ENCODE assay signal across 8 cellular contexts in the genomic region with DNA sequence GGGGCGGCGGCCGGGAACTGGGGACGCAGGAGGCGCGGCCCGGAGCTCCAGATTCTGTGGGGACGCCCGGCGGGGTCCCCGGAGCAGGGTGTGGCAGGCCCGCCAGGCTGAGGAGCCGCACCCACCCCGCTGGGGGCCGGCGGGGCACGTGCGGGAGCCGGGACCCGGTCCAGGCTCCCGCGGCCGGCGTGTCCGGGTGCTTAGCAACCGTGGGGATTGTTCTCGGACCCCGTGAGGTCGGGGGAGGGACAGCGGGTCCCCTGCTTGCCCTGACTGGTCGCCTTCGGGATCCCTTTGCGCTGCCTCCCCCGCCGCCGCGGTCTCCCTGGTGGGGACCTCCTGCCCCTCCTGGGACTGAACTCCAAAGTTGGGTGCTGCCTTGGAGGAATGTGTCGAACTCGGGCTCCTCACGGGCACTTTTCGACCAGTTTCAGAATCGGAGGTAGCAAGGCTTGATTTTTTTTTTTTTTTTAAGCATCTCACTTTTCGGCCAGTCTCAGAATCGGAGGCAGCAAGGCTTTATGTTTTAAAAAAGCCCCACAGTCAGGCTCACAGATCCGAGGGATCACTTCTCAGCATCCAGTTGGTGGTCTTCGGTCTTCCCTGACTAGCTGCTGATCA. TPM values are rescaled to one million over a fixed set of nuclear protein-coding genes. Genes with fewer than 3 reads are reported as not detected.
DNase-seq lines count a peak whose midpoint lies in the region; ATAC-seq and TF ChIP-seq lines count a peak whose summit lies in the region.

No MANE protein-coding gene starts in this region.

- intact Hi-C loops in heart left ventricle (cut with DNase I) (loop anchor here in 3 of 10 donors (2.0 to 5.0 kb wide), 2 partner anchors 46 to 47 kb away; a partner anchor contains a TSS), posterior cingulate gyrus (cut with DNase I) (no loop called here)

- no peak for TF ChIP-seq POLR2A in heart left ventricle (IDR thresholded peaks at IDR 0.05)

- H3K9me3 ChIP-seq in heart left ventricle, result no peaks in the 10 kb centered on the region

- no peak for TF ChIP-seq CTCF in heart left ventricle (IDR thresholded peaks at IDR 0.05)

- 0 to 1% (median 0%) methylated on average over 24 to 46 of the region's 46 CpGs for WGBS in heart left ventricle, 4 donors

- H3K27me3 ChIP-seq in heart left ventricle, result no peaks in the 10 kb centered on the region

- peak overlapping the region; percentile 49 to 98 (median 93) for H3K27ac ChIP-seq in heart left ventricle

- peak overlapping the region; percentile 71 to 100 (median 92) for H3K4me3 ChIP-seq in heart left ventricle

- ATAC-seq in GM18867 (IDR thresholded peaks at IDR 0.05; ENCODE audit: unreplicated experiment) (peak; percentile 30), HG03097 (IDR thresholded peaks at IDR 0.05; ENCODE audit: low FRiP score, unreplicated experiment) (peak; percentile 29), heart left ventricle (peak in 2 of 4 donors; percentile 19 to 35)
- ATAC-seq in activated naive CD8-positive, alpha-beta T cell treated with anti-CD3 and anti-CD28 coated beads, Interleukin-2, amount 50 U/mL, for 24 hours, result peak; percentile 3

- H3K36me3 Mint-ChIP-seq in activated naive CD8-positive, alpha-beta T cell treated with anti-CD3 and anti-CD28 coated beads, Interleukin-2, amount 50 U/mL, for 24 hours (ENCODE audit: low read depth), result peaks cover 8% of the 10 kb centered on the region

- no peaks in the 10 kb centered on the region for H3K27me3 Mint-ChIP-seq in activated naive CD8-positive, alpha-beta T cell treated with anti-CD3 and anti-CD28 coated beads, Interleukin-2, amount 50 U/mL, for 24 hours

- peaks cover 0 to 41% (median 29%) of the 10 kb centered on the region in 9 donors for H3K36me3 ChIP-seq in heart left ventricle

- DNase-seq in AG20443 (ENCODE audit: low spot score), result peak; percentile 80
- DNase-seq in activated naive CD8-positive, alpha-beta T cell treated with anti-CD3 and anti-CD28 coated beads, Interleukin-2, amount 50 U/mL, for 24 hours, result peak; percentile 54
- DNase-seq in heart left ventricle, result peak; percentile 59 to 77 (median 61)
- peak; percentile 30 to 91 (median 40) for DNase-seq in posterior cingulate gyrus
- DNase-seq in central memory CD4-positive, alpha-beta T cell, result no peak

- peak overlapping the region; percentile 85 for H3K4me3 Mint-ChIP-seq in activated naive CD8-positive, alpha-beta T cell treated with anti-CD3 and anti-CD28 coated beads, Interleukin-2, amount 50 U/mL, for 24 hours

- H3K4me1 Mint-ChIP-seq in activated naive CD8-positive, alpha-beta T cell treated with anti-CD3 and anti-CD28 coated beads, Interleukin-2, amount 50 U/mL, for 24 hours, result peaks cover 17% of the 10 kb centered on the region

- no peaks in the 10 kb centered on the region for H3K9me3 Mint-ChIP-seq in activated naive CD8-positive, alpha-beta T cell treated with anti-CD3 and anti-CD28 coated beads, Interleukin-2, amount 50 U/mL, for 24 hours

- H3K4me1 ChIP-seq in heart left ventricle, result peaks cover 0 to 23% (median 17%) of the 10 kb centered on the region in 12 donors

- peak overlapping the region; percentile 65 for H3K27ac Mint-ChIP-seq in activated naive CD8-positive, alpha-beta T cell treated with anti-CD3 and anti-CD28 coated beads, Interleukin-2, amount 50 U/mL, for 24 hours

TF ChIP-seq in PFSK-1, 5 proteins besides CTCF, POLR2A, EP300 and RAD21:
- TF ChIP-seq, protein P1, sequence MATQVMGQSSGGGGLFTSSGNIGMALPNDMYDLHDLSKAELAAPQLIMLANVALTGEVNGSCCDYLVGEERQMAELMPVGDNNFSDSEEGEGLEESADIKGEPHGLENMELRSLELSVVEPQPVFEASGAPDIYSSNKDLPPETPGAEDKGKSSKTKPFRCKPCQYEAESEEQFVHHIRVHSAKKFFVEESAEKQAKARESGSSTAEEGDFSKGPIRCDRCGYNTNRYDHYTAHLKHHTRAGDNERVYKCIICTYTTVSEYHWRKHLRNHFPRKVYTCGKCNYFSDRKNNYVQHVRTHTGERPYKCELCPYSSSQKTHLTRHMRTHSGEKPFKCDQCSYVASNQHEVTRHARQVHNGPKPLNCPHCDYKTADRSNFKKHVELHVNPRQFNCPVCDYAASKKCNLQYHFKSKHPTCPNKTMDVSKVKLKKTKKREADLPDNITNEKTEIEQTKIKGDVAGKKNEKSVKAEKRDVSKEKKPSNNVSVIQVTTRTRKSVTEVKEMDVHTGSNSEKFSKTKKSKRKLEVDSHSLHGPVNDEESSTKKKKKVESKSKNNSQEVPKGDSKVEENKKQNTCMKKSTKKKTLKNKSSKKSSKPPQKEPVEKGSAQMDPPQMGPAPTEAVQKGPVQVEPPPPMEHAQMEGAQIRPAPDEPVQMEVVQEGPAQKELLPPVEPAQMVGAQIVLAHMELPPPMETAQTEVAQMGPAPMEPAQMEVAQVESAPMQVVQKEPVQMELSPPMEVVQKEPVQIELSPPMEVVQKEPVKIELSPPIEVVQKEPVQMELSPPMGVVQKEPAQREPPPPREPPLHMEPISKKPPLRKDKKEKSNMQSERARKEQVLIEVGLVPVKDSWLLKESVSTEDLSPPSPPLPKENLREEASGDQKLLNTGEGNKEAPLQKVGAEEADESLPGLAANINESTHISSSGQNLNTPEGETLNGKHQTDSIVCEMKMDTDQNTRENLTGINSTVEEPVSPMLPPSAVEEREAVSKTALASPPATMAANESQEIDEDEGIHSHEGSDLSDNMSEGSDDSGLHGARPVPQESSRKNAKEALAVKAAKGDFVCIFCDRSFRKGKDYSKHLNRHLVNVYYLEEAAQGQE (IDR thresholded peaks at IDR 0.05; ENCODE audit: insufficient read depth in 1 of 2, low read depth in 2 of 2, low read length in 2 of 2), result no peak
- peak; percentile 51; the same call in 1 of the 2 replicates for TF ChIP-seq SIN3A (IDR thresholded peaks at IDR 0.05; ENCODE audit: borderline replicate concordance, insufficient read depth, low read length)
TF ChIP-seq in PFSK-1: peak in this region for 1.

RNA-seq across cellular contexts. Expression of a gene that starts 0.5 kb away (rescaled TPM):
- polyA plus RNA-seq in PFSK-1 (2012; ENCODE audit: insufficient read length, low read depth), result 3.2 TPM
- total RNA-seq in heart left ventricle, result 10 to 100 TPM in 8 of 9 donors, 1 to 10 TPM in 1; 9.7 to 24.0 (median 13.5) TPM
- polyA plus RNA-seq in heart left ventricle, result 1 to 10 TPM; 3.7 to 4.4 TPM

RNA-seq across cellular contexts. Expression of a gene that starts 46.7 kb away (rescaled TPM):
- 17.9 TPM for polyA plus RNA-seq in PFSK-1 (2012; ENCODE audit: insufficient read length, low read depth)
- 10 to 100 TPM; 15.3 to 46.8 (median 26.5) TPM for total RNA-seq in heart left ventricle
- polyA plus RNA-seq in heart left ventricle, result 10 to 100 TPM; 10.7 to 29.2 TPM

RNA-seq across cellular contexts. Expression of a gene that starts 54.3 kb away (rescaled TPM):
- polyA plus RNA-seq in PFSK-1 (2012; ENCODE audit: insufficient read length, low read depth), result 4.3 TPM
- total RNA-seq in heart left ventricle, result 100 to 1,000 TPM in 1 of 9 donors, 10 to 100 TPM in 8; 18.3 to 140 (median 70.2) TPM
- polyA plus RNA-seq in heart left ventricle, result 10 to 100 TPM; 44.5 to 61.9 TPM
